In the genomic region with DNA sequence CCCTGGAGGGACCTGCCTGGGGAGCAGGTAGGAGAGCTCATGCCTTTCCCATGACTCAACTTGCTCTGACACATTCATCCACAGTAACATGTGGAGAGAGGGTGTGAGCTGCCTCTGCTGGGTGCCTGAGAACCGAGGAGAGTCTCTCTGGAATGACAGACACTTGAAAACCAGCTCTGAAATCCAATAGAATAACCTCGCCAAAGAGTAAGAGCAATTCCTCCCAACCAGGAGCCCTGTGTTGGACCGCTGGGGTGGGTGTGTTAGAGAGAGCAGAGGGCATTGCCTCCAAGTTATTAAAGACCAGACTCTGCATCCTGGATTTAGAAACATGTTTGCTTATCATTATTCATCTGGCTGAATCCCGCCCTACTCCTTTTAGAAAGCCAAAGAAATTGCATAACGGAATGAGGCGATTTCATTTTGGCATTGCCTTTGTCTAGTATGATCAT, we compare ENCODE assay signal across 7 cellular contexts. TPM values are rescaled to one million over a fixed set of nuclear protein-coding genes. Genes with fewer than 3 reads are reported as not detected.
DNase-seq lines count a peak whose midpoint lies in the region; ATAC-seq and TF ChIP-seq lines count a peak whose summit lies in the region.
"Not testable (repeated sequence)": the region's sequence is repeated elsewhere in the genome, so short reads cannot be mapped to it uniquely, and the experiment has no call there.

No MANE protein-coding gene starts in this region.

- H3K27me3 ChIP-seq in right lobe of liver: not testable (repeated sequence)

- H3K36me3 ChIP-seq in right lobe of liver: not testable (repeated sequence)

- not testable (repeated sequence) for H3K4me3 ChIP-seq in right lobe of liver; skeletal muscle cell (ENCODE audit: low read depth, low read length)

- peak; percentile 35; the same call in 1 of the 2 replicates for TF ChIP-seq EP300 in Ishikawa (IDR thresholded peaks at IDR 0.05; ENCODE audit: borderline replicate concordance)

- intact Hi-C loops in right lobe of liver (cut with DNase I): not testable (repeated sequence)

- H3K9me3 ChIP-seq in right lobe of liver: not testable (repeated sequence)

- TF ChIP-seq CTCF in right lobe of liver (IDR thresholded peaks at IDR 0.05): not testable (repeated sequence)

- not testable (repeated sequence) for TF ChIP-seq POLR2A in right lobe of liver (IDR thresholded peaks at IDR 0.05)

- H3K27ac ChIP-seq in right lobe of liver: peak overlapping the region in 1 of 3 donors; percentile 66

- not testable (repeated sequence) for TF ChIP-seq RAD21 in Ishikawa (IDR thresholded peaks at IDR 0.05; ENCODE audit: low read depth)

- peak; percentile 85 for DNase-seq in ELR (ENCODE audit: low read depth)
- DNase-seq in SW 1271 (lab: John Stamatoyannopoulos, UW): peak; percentile 66 to 86
- peak; percentile 29 for DNase-seq in dedifferentiated amniotic fluid mesenchymal stem cell (ENCODE audit: extremely low spot score)
- peak; percentile 72 for DNase-seq in glomerular visceral epithelial cell (ENCODE audit: extremely low spot score)
- DNase-seq in right lobe of liver: peak; percentile 54 to 80 (median 75)
- DNase-seq in skeletal muscle cell (ENCODE audit: low read depth): peak; percentile 36

- 24% methylated on average over 6 of the region's 6 CpGs for WGBS in right lobe of liver (ENCODE audit: insufficient coverage, low coverage, low lambda C conversion rate, missing lambda C conversion rate)

- H3K4me1 ChIP-seq in right lobe of liver: peaks cover 0 to 33% (median 6%) of the 10 kb centered on the region in 4 donors

- peak; percentile 57 to 69 (median 64) for ATAC-seq in right lobe of liver

TF ChIP-seq in Ishikawa, 13 proteins besides CTCF, POLR2A, EP300 and RAD21:
- TF ChIP-seq TEAD4 (IDR thresholded peaks at IDR 0.05): peak; percentile 25; the same call in 1 of the 2 replicates

RNA-seq across cellular contexts. Expression of gene AKAP13, which starts 35.7 kb away (rescaled TPM):
- 10 to 100 TPM; 50.1 to 73.1 (median 63.9) TPM for total RNA-seq in right lobe of liver

Comparison
In these comparisons a context has a peak if more than half of its experiments do, and no peak if none do; other contexts are left out.
1. DNase-seq: peak in every context shown above with its lines; median percentile 85 in ELR; 76 in SW 1271; 75 in right lobe of liver; 72 in glomerular visceral epithelial cell; 36 in skeletal muscle cell; 29 in dedifferentiated amniotic fluid mesenchymal stem cell.